22 cellular contexts compared by ENCODE assay signal in the genomic region with DNA sequence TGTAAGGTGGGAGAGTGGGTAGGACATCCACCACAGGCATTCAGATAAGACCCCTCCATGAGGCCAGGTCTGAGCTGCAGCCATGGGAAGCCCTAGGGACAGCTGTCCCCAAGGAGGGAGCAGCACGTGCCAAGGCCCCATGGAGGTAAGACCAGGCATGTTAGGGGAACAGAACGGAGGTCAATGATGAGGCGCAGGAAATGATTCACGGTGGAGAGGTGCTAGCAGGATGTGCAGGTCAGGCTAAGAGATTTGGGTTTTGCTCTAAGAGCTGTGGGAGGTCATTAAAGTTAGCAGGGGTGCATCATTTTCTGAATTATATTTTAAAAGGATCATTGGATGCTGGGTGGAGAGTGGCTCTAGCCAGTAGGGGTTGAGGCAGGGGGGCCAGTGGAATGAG.
"Had no signal": no experiment of that assay in that cellular context is flagged by ENCODE, and none has a peak within 500 bp of the region (broad histone marks: within the 10 kb centered on the region; RNA-seq: fewer than 3 reads in every experiment).

No MANE protein-coding gene starts in this region.

- ATAC-seq: body of pancreas; esophagus mucosa; gastroesophageal sphincter; heart left ventricle; left ventricle myocardium superior; stimulated activated naive CD8-positive, alpha-beta T cell treated with anti-CD3 and anti-CD28 coated beads, Interleukin-15, amount 100 ng/mL, for 72 hours had no signal

- H3K36me3 Mint-ChIP-seq: activated naive CD8-positive, alpha-beta T cell; memory B cell had no signal

- DNase-seq: activated B cell treated with CpG ODN at 0.5 μM for 24 hours; activated CD4-positive, alpha-beta memory T cell treated with anti-CD3 and anti-CD28 coated beads, Interleukin-2, amount 10 ng/mL, durations not matched to agents 7 days and 5 days; activated CD4-positive, alpha-beta T cell treated with anti-CD3 and anti-CD28 coated beads for 48 hours; activated CD8-positive, alpha-beta memory T cell treated with anti-CD3 and anti-CD28 coated beads, Interleukin-2, amount 50 U/mL, for 48 hours; activated gamma-delta T cell; activated T-cell treated with anti-CD3 and anti-CD28 coated beads, Interleukin-2, amount 50 U/mL, for 48 hours; body of pancreas; central memory CD4-positive, alpha-beta T cell; colonic mucosa; heart left ventricle; left ventricle myocardium superior; occipital lobe; stimulated activated CD4-positive, alpha-beta T cell treated with anti-CD3 and anti-CD28 coated beads, Interleukin-2, amount 100 ng/mL, for 48 hours; stimulated activated naive CD8-positive, alpha-beta T cell treated with anti-CD3 and anti-CD28 coated beads, Interleukin-15, amount 100 ng/mL, for 72 hours; T-helper 1 cell; T-helper 9 cell; transverse colon; uterus had no signal

- H3K27ac Mint-ChIP-seq: activated B cell treated with CpG ODN at 0.5 μM for 24 hours; activated CD4-positive, alpha-beta memory T cell treated with anti-CD3 and anti-CD28 coated beads, Interleukin-2, amount 10 ng/mL, durations not matched to agents 7 days and 5 days; activated naive CD8-positive, alpha-beta T cell; memory B cell had no signal

- H3K4me1 Mint-ChIP-seq: activated B cell treated with CpG ODN at 0.5 μM for 24 hours, memory B cell had no signal

- H3K4me3 Mint-ChIP-seq: activated B cell treated with CpG ODN at 0.5 μM for 24 hours; activated CD4-positive, alpha-beta memory T cell treated with anti-CD3 and anti-CD28 coated beads, Interleukin-2, amount 10 ng/mL, durations not matched to agents 7 days and 5 days; activated naive CD8-positive, alpha-beta T cell; memory B cell; stimulated activated naive CD8-positive, alpha-beta T cell treated with anti-CD3 and anti-CD28 coated beads, Interleukin-15, amount 100 ng/mL, for 72 hours had no signal
